Comparison of ENCODE assay signal across 26 cellular contexts in the genomic region with DNA sequence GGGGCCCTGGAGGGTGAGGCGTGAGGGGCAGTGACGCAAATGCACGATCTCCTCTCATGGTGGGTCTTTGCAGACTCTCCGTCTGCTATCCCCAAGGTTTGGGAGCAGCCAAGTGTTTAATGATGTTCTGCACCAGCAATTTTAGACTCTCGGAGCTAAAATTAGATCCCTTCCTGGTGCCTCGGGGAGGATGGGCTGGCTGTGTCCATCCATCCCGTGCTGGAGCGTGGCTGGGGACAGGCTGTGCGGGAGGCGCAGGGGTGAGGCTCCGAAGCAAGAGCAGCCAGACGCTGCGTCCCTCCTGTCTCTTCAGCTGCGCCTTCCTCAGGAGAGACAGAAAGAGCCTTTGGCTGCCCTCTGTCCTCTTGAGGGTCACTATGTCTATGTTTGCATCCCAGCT.
A peak's percentile ranks its signal among the peaks of the same experiment; 100 is the strongest.
DNase-seq lines count a peak whose midpoint lies in the region; ATAC-seq and TF ChIP-seq lines count a peak whose summit lies in the region.
"Had no signal": no experiment of that assay in that cellular context is flagged by ENCODE, and none has a peak within 500 bp of the region (broad histone marks: within the 10 kb centered on the region; RNA-seq: fewer than 3 reads in every experiment).

No MANE protein-coding gene starts in this region.

- H3K36me3 ChIP-seq in BE2C: no peaks in the 10 kb centered on the region
- no peaks in the 10 kb centered on the region for H3K36me3 ChIP-seq in osteoblast (ENCODE audit: insufficient read depth, low read length)
- no peaks in the 10 kb centered on the region for H3K36me3 ChIP-seq in A673 (ENCODE audit: insufficient read depth, low read length, poor library complexity, severe bottlenecking)
- H3K36me3 ChIP-seq: SJSA1, upper lobe of left lung had no signal

- ATAC-seq in left cardiac atrium (peak; percentile 61 to 70), GM18909 (IDR thresholded peaks at IDR 0.05; ENCODE audit: poor library complexity, unreplicated experiment) (no peak), GM21529 (IDR thresholded peaks at IDR 0.05; ENCODE audit: unreplicated experiment) (no peak)
- ATAC-seq: GM12878; stimulated activated memory B cell treated with anti-CD40 and anti-IgM and Interleukin-4, amounts not matched to agents 10 μg/mL and 1 μg/mL and 100 μg/mL, for 72 hours; WTC11 had no signal

- BruUV-seq in A673 (replicated peaks; lab: Mats Ljungman, UMichigan): no TSS peak

- no peak for TF ChIP-seq CTCF in BE2C (IDR thresholded peaks at IDR 0.05; ENCODE audit: low read depth, low read length)
- no peak for TF ChIP-seq CTCF in osteoblast (IDR thresholded peaks at IDR 0.05; ENCODE audit: extremely low read depth, low read depth, low read length)
- TF ChIP-seq CTCF in A673 (conservative IDR thresholded peaks at IDR 0.05; ENCODE audit: low read depth, low read length): no peak

- H3K9me3 ChIP-seq in BE2C (no peaks in the 10 kb centered on the region), osteoblast (ENCODE audit: low read depth, low read length) (no peaks in the 10 kb centered on the region), A673 (ENCODE audit: low read depth, low read length, poor library complexity, severe bottlenecking) (no peaks in the 10 kb centered on the region)
- H3K9me3 ChIP-seq: SJSA1, upper lobe of left lung had no signal

- intact Hi-C loops in left cardiac atrium (cut with DNase I): no loop called here
- intact Hi-C loops in A673 (cut with micrococcal nuclease; ENCODE audit: unreplicated experiment): loop anchor here (10.0 kb wide), 1 partner anchor 58 kb away; no protein-coding TSS in a partner anchor

- H3K27ac ChIP-seq in osteoblast (ENCODE audit: low read depth, low read length): no peak overlapping the region
- H3K27ac ChIP-seq in A673 (ENCODE audit: low read depth, low read length, poor library complexity, severe bottlenecking): no peak overlapping the region
- H3K27ac ChIP-seq: coronary artery, SJSA1, upper lobe of left lung had no signal

- H3K4me1 ChIP-seq in BE2C: no peaks in the 10 kb centered on the region
- no peaks in the 10 kb centered on the region for H3K4me1 ChIP-seq in osteoblast (ENCODE audit: insufficient read depth, low read length)
- H3K4me1 ChIP-seq in A673 (ENCODE audit: insufficient read depth, low read length, poor library complexity, severe bottlenecking): no peaks in the 10 kb centered on the region
- H3K4me1 ChIP-seq: SJSA1, upper lobe of left lung had no signal

- H3K27me3 ChIP-seq in BE2C (no peaks in the 10 kb centered on the region), osteoblast (ENCODE audit: insufficient read depth, low read length) (peaks cover 4% of the 10 kb centered on the region), A673 (replicated peaks; ENCODE audit: insufficient read depth, low read depth, low read length, poor library complexity) (peaks cover 22% of the 10 kb centered on the region)
- H3K27me3 ChIP-seq: SJSA1, upper lobe of left lung had no signal

- H3K79me2 ChIP-seq in osteoblast (ENCODE audit: insufficient read depth, low read length): no peaks in the 10 kb centered on the region

- H3K4me2 ChIP-seq in osteoblast (ENCODE audit: insufficient read depth, low read length): no peak overlapping the region

- no peaks in the 10 kb centered on the region for H4K20me1 ChIP-seq in osteoblast (ENCODE audit: insufficient read depth, low read length)

- H2AFZ ChIP-seq in osteoblast (ENCODE audit: low read length): no peak overlapping the region

- CTCF ChIA-PET in A673 (lab: Charles Lee): no interaction called here

- DNase-seq in BE2C: no peak
- DNase-seq in NCI-H526 treated with DMSO at 0.1 percent for 48 hours (lab: John Stamatoyannopoulos, UW): peak; percentile 24
- no peak for DNase-seq in left cardiac atrium
- DNase-seq in osteoblast (ENCODE audit: insufficient read length, low spot score, missing footprints): peak; percentile 32
- DNase-seq in activated CD8-positive, alpha-beta memory T cell treated with anti-CD3 and anti-CD28 coated beads for 24 hours: no peak
- no peak for DNase-seq in A673 (ENCODE audit: low spot score)
- DNase-seq: activated CD4-positive, alpha-beta T cell treated with anti-CD3 and anti-CD28 coated beads, Interleukin-2, amount 10 ng/mL, durations not matched to agents 7 days and 5 days; activated effector memory CD4-positive, alpha-beta T cell treated with anti-CD3 and anti-CD28 coated beads, Interleukin-2, amount 50 U/mL, for 16 hours; activated naive CD8-positive, alpha-beta T cell treated with anti-CD3 and anti-CD28 coated beads for 36 hours; activated T-cell treated with anti-CD3 and anti-CD28 coated beads, Interleukin-2, amount 50 U/mL, for 24 hours; aorta; CD4-positive, alpha-beta memory T cell; effector CD8-positive, alpha-beta T cell; H9; Kasumi-1; NCI-H1436 treated with DMSO at 0.1 percent for 48 hours; NCI-H2107; NCI-H446 had no signal

- H3K4me3 ChIP-seq in BE2C (ENCODE audit: low read depth, low read length) (peak overlapping the region; percentile 25), osteoblast (ENCODE audit: insufficient read depth, low read length) (no peak overlapping the region), A673 (ENCODE audit: low read depth, low read length, poor library complexity, severe bottlenecking) (no peak overlapping the region)
- H3K4me3 ChIP-seq: coronary artery, GM12878, SJSA1, upper lobe of left lung had no signal

- POLR2A ChIA-PET in A673 (lab: Charles Lee; ENCODE audit: low non-redundant PET): interaction anchor here (0.5 kb wide), 1 partner anchor 559 kb away, joined by 4 read pairs; the partner anchor contains the start of gene PHF13

Comparison
In these comparisons a context has a peak if more than half of its experiments do, and no peak if none do; other contexts are left out.
1. DNase-seq: peak in NCI-H526 treated with DMSO at 0.1 percent for 48 hours (single experiment) and osteoblast (single experiment); none in BE2C (single experiment), left cardiac atrium (single experiment), activated CD8-positive, alpha-beta memory T cell treated with anti-CD3 and anti-CD28 coated beads for 24 hours (single experiment) and A673 (single experiment).
2. ATAC-seq: peak in left cardiac atrium (2 of 2); none in GM18909 (single experiment) and GM21529 (single experiment).